18 cellular contexts compared by ENCODE assay signal in the genomic region with DNA sequence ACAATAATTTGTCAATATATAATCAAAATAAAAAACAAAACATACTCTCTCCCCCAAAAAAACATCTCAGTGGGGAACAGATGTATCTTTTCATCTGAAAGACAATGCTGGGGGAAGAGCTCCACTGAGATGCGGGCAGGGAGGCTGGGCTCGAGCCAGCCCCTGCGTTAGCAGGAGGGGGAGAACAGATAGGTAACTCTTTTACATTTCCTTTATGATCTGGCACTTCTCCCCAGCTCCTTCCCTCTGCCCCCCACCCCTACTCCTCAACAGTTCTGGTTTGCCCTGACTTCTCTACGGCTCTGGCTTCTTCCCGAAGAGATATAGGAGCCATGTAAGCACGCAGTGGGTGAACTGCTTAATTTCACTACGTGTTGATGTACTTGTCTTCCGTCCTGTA.
"Had no signal": no experiment of that assay in that cellular context is flagged by ENCODE, and none has a peak within 500 bp of the region (broad histone marks: within the 10 kb centered on the region; RNA-seq: fewer than 3 reads in every experiment).

No MANE protein-coding gene starts in this region.

- ATAC-seq: activated CD8-positive, alpha-beta T cell treated with anti-CD3 and anti-CD28 coated beads for 36 hours; activated naive CD8-positive, alpha-beta T cell treated with anti-CD3 and anti-CD28 coated beads, Interleukin-2, amount 50 U/mL, for 24 hours; body of pancreas; foreskin keratinocyte; left ventricle myocardium superior; naive thymus-derived CD8-positive, alpha-beta T cell had no signal

- DNase-seq: activated CD4-positive, alpha-beta T cell treated with anti-CD3 and anti-CD28 coated beads for 48 hours; activated CD8-positive, alpha-beta T cell treated with anti-CD3 and anti-CD28 coated beads for 36 hours; activated gamma-delta T cell; activated naive CD4-positive, alpha-beta T cell treated with anti-CD3 and anti-CD28 coated beads, Interleukin-2, amount 50 U/mL, for 16 hours; activated naive CD8-positive, alpha-beta T cell treated with anti-CD3 and anti-CD28 coated beads, Interleukin-2, amount 50 U/mL, for 24 hours; body of pancreas; effector CD4-positive, alpha-beta T cell; foreskin keratinocyte; left ventricle myocardium superior; mammary epithelial cell; naive thymus-derived CD8-positive, alpha-beta T cell; ovary; spleen; stimulated activated CD4-positive, alpha-beta T cell treated with anti-CD3 and anti-CD28 coated beads, Interleukin-4, amount 100 ng/mL, for 1 hour; stimulated activated naive CD4-positive, alpha-beta T cell; testis had no signal

- H3K4me3 ChIP-seq: body of pancreas, ovary, prostate gland, spleen, testis, vagina had no signal

- H3K4me1 ChIP-seq: body of pancreas, prostate gland, testis had no signal

- H3K27ac ChIP-seq: body of pancreas, foreskin keratinocyte, ovary, prostate gland, spleen, testis, vagina had no signal

- H3K27me3 ChIP-seq: body of pancreas, foreskin keratinocyte, ovary, spleen, testis, vagina had no signal

- H3K9me3 ChIP-seq: body of pancreas, ovary, prostate gland, spleen, testis, vagina had no signal

- H3K36me3 ChIP-seq: ovary, prostate gland had no signal
